Comparison of ENCODE assay signal across 8 cellular contexts in the genomic region with DNA sequence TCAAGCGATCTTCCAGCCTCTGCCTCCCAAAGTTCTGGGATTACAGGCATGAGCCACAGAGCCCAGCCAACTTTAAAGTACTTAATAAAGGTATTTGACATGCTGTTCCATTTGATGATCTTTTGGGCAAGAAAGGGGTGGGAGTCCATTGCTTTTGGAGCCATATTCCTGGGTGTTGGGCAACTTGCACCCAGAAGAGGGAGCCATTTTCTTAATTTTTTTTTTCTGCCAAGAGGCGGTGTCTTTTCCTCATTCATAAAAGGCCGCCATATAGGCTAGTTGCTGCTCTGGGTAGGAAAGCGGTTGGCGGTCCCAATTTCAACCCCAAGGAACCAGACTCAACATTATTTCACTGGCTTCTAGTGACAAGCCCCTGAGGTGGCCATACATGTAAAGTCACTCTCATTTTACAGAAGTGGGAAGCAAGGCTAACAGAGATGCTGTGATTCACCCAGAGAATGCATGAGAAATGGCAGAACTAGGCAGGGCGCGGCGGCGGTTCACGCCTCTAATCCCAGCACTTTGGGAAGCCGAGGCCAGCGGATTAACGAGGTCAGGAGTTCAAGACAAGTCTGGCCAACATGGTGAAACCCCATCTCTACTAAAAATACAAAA.
DNase-seq lines count a peak whose midpoint lies in the region; ATAC-seq and TF ChIP-seq lines count a peak whose summit lies in the region.

No MANE protein-coding gene starts in this region.

- TF ChIP-seq POLR2A in esophagus squamous epithelium (IDR thresholded peaks at IDR 0.05), result no peak

- H3K4me3 Mint-ChIP-seq in WTC11, result no peak overlapping the region
- H3K4me3 Mint-ChIP-seq in activated CD4-positive, alpha-beta T cell treated with anti-CD3 and anti-CD28 coated beads, Interleukin-2, amount 10 ng/mL, durations not matched to agents 7 days and 5 days, result no peak overlapping the region

- peaks cover 0 to 41% (median 0%) of the 10 kb centered on the region in 4 donors for H3K27me3 ChIP-seq in esophagus squamous epithelium

- H3K4me3 ChIP-seq in esophagus squamous epithelium, result no peak overlapping the region

- H3K36me3 Mint-ChIP-seq in WTC11, result peaks cover 3% of the 10 kb centered on the region; the same call in 1 of the 2 replicates
- H3K36me3 Mint-ChIP-seq in activated CD4-positive, alpha-beta T cell treated with anti-CD3 and anti-CD28 coated beads, Interleukin-2, amount 10 ng/mL, durations not matched to agents 7 days and 5 days (ENCODE audit: low read depth), result no peaks in the 10 kb centered on the region

- intact Hi-C loops in esophagus squamous epithelium (cut with DNase I), result no loop called here

- DNase-seq in EH (ENCODE audit: low read depth), result peak; percentile 50
- peak; percentile 24 for DNase-seq in LHCN-M2 (ENCODE audit: low read depth)
- peak; percentile 16 for DNase-seq in WTC11 (ENCODE audit: low spot score)
- peak; percentile 45 for DNase-seq in kidney tubule cell (ENCODE audit: low spot score)
- no peak for DNase-seq in esophagus squamous epithelium (lab: John Stamatoyannopoulos, UW)
- no peak for DNase-seq in dedifferentiated amniotic fluid mesenchymal stem cell (ENCODE audit: extremely low spot score)
- no peak for DNase-seq in activated CD4-positive, alpha-beta T cell treated with anti-CD3 and anti-CD28 coated beads, Interleukin-2, amount 10 ng/mL, durations not matched to agents 7 days and 5 days

- WGBS in esophagus squamous epithelium, 2 donors, result 69 to 78% methylated on average over 12 to 13 of the region's 13 CpGs

- no peaks in the 10 kb centered on the region for H3K27me3 Mint-ChIP-seq in WTC11 (ENCODE audit: low read depth)
- peaks cover 3% of the 10 kb centered on the region for H3K27me3 Mint-ChIP-seq in activated CD4-positive, alpha-beta T cell treated with anti-CD3 and anti-CD28 coated beads, Interleukin-2, amount 10 ng/mL, durations not matched to agents 7 days and 5 days

- POLR2A ChIA-PET in WTC11 (lab: Charles Lee), result no interaction called here
- POLR2A ChIA-PET in activated CD4-positive, alpha-beta T cell treated with anti-CD3 and anti-CD28 coated beads, Interleukin-2, amount 10 ng/mL, durations not matched to agents 7 days and 5 days (lab: Charles Lee), result no interaction called here

- H3K4me1 Mint-ChIP-seq in WTC11, result peaks cover 8% of the 10 kb centered on the region; the same call in 1 of the 2 replicates
- no peaks in the 10 kb centered on the region for H3K4me1 Mint-ChIP-seq in activated CD4-positive, alpha-beta T cell treated with anti-CD3 and anti-CD28 coated beads, Interleukin-2, amount 10 ng/mL, durations not matched to agents 7 days and 5 days

- H3K36me3 ChIP-seq in esophagus squamous epithelium, result no peaks in the 10 kb centered on the region

- CTCF ChIA-PET in WTC11 (lab: Charles Lee), result interaction anchor here (0.6 to 1.6 kb wide), 5 partner anchors 98 to 223 kb away, joined by 4 to 7 read pairs (median 4); no protein-coding TSS in a partner anchor
- CTCF ChIA-PET in activated CD4-positive, alpha-beta T cell treated with anti-CD3 and anti-CD28 coated beads, Interleukin-2, amount 10 ng/mL, durations not matched to agents 7 days and 5 days (lab: Charles Lee), result no interaction called here

- no peak overlapping the region for H3K27ac ChIP-seq in esophagus squamous epithelium

- no peaks in the 10 kb centered on the region for H3K9me3 ChIP-seq in esophagus squamous epithelium

- H3K9me3 Mint-ChIP-seq in WTC11, result no peaks in the 10 kb centered on the region
- H3K9me3 Mint-ChIP-seq in activated CD4-positive, alpha-beta T cell treated with anti-CD3 and anti-CD28 coated beads, Interleukin-2, amount 10 ng/mL, durations not matched to agents 7 days and 5 days, result peaks cover 1% of the 10 kb centered on the region

- peak; percentile 73 for ATAC-seq in WTC11
- no peak for ATAC-seq in GM18520 (IDR thresholded peaks at IDR 0.05; ENCODE audit: unreplicated experiment)

- H3K27ac Mint-ChIP-seq in WTC11, result no peak overlapping the region
- no peak overlapping the region for H3K27ac Mint-ChIP-seq in activated CD4-positive, alpha-beta T cell treated with anti-CD3 and anti-CD28 coated beads, Interleukin-2, amount 10 ng/mL, durations not matched to agents 7 days and 5 days

- TF ChIP-seq CTCF in WTC11 (IDR thresholded peaks at IDR 0.05) (peak; percentile 23; the same call in 1 of the 2 replicates), esophagus squamous epithelium (IDR thresholded peaks at IDR 0.05) (peak in 1 of 6 experiments; percentile 49)

- no peaks in the 10 kb centered on the region for H3K4me1 ChIP-seq in esophagus squamous epithelium

TF ChIP-seq in WTC11, 78 proteins besides CTCF, POLR2A, EP300 and RAD21:
- TF ChIP-seq CBFB (CRISPR knock-in tag; IDR thresholded peaks at IDR 0.05; ENCODE audit: low read depth), result no peak
- no peak for TF ChIP-seq ATF1 (CRISPR knock-in tag; IDR thresholded peaks at IDR 0.05)
- TF ChIP-seq FOXJ3 (CRISPR knock-in tag; IDR thresholded peaks at IDR 0.05; ENCODE audit: borderline replicate concordance), result no peak
- TF ChIP-seq, protein P1, sequence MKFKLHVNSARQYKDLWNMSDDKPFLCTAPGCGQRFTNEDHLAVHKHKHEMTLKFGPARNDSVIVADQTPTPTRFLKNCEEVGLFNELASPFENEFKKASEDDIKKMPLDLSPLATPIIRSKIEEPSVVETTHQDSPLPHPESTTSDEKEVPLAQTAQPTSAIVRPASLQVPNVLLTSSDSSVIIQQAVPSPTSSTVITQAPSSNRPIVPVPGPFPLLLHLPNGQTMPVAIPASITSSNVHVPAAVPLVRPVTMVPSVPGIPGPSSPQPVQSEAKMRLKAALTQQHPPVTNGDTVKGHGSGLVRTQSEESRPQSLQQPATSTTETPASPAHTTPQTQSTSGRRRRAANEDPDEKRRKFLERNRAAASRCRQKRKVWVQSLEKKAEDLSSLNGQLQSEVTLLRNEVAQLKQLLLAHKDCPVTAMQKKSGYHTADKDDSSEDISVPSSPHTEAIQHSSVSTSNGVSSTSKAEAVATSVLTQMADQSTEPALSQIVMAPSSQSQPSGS (CRISPR knock-in tag; IDR thresholded peaks at IDR 0.05; ENCODE audit: borderline replicate concordance, low read depth), result no peak
- no peak for TF ChIP-seq PRRX2 (CRISPR knock-in tag; IDR thresholded peaks at IDR 0.05)
- no peak for TF ChIP-seq ZNF219 (CRISPR knock-in tag; IDR thresholded peaks at IDR 0.05; ENCODE audit: borderline replicate concordance)
- no peak for TF ChIP-seq SP1 (CRISPR knock-in tag; conservative IDR thresholded peaks at IDR 0.05)
- TF ChIP-seq GRHL2 (CRISPR knock-in tag; IDR thresholded peaks at IDR 0.05; ENCODE audit: insufficient replicate concordance, severe bottlenecking), result no peak
- TF ChIP-seq ZNF263 (CRISPR knock-in tag; IDR thresholded peaks at IDR 0.05; ENCODE audit: low read depth), result no peak
- TF ChIP-seq, protein P2, sequence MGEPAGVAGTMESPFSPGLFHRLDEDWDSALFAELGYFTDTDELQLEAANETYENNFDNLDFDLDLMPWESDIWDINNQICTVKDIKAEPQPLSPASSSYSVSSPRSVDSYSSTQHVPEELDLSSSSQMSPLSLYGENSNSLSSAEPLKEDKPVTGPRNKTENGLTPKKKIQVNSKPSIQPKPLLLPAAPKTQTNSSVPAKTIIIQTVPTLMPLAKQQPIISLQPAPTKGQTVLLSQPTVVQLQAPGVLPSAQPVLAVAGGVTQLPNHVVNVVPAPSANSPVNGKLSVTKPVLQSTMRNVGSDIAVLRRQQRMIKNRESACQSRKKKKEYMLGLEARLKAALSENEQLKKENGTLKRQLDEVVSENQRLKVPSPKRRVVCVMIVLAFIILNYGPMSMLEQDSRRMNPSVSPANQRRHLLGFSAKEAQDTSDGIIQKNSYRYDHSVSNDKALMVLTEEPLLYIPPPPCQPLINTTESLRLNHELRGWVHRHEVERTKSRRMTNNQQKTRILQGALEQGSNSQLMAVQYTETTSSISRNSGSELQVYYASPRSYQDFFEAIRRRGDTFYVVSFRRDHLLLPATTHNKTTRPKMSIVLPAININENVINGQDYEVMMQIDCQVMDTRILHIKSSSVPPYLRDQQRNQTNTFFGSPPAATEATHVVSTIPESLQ (CRISPR knock-in tag; IDR thresholded peaks at IDR 0.05), result no peak
- no peak for TF ChIP-seq ETV6 (CRISPR knock-in tag; IDR thresholded peaks at IDR 0.05)
- TF ChIP-seq, protein P3, sequence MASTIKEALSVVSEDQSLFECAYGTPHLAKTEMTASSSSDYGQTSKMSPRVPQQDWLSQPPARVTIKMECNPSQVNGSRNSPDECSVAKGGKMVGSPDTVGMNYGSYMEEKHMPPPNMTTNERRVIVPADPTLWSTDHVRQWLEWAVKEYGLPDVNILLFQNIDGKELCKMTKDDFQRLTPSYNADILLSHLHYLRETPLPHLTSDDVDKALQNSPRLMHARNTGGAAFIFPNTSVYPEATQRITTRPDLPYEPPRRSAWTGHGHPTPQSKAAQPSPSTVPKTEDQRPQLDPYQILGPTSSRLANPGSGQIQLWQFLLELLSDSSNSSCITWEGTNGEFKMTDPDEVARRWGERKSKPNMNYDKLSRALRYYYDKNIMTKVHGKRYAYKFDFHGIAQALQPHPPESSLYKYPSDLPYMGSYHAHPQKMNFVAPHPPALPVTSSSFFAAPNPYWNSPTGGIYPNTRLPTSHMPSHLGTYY (CRISPR knock-in tag; IDR thresholded peaks at IDR 0.05), result no peak

Comparison
In these comparisons a context has a peak if more than half of its experiments do, and no peak if none do; other contexts are left out.
1. DNase-seq: peak in EH (single experiment), LHCN-M2 (single experiment), WTC11 (single experiment) and kidney tubule cell (single experiment); none in esophagus squamous epithelium (single experiment), dedifferentiated amniotic fluid mesenchymal stem cell (single experiment) and activated CD4-positive, alpha-beta T cell treated with anti-CD3 and anti-CD28 coated beads, Interleukin-2, amount 10 ng/mL, durations not matched to agents 7 days and 5 days (single experiment).